Comparison of ENCODE assay signal across 11 cellular contexts in genomic region chr2:96019909-96020590, GRCh38. TPM values are rescaled to one million over a fixed set of nuclear protein-coding genes. Genes with fewer than 3 reads are reported as not detected.
A peak's percentile ranks its signal among the peaks of the same experiment; 100 is the strongest.
DNase-seq lines count a peak whose midpoint lies in the region; ATAC-seq, FAIRE-seq and TF ChIP-seq lines count a peak whose summit lies in the region.
"Not testable (repeated sequence)": the region's sequence is repeated elsewhere in the genome, so short reads cannot be mapped to it uniquely, and the experiment has no call there.
"Had no signal": no experiment of that assay in that cellular context is flagged by ENCODE, and none has a peak within 500 bp of the region (broad histone marks: within the 10 kb centered on the region; RNA-seq: fewer than 3 reads in every experiment).

No MANE protein-coding gene starts in this region.

- TF ChIP-seq POLR2A in H54 (IDR thresholded peaks at IDR 0.05; ENCODE audit: low read depth, low read length): not testable (repeated sequence)

- not testable (repeated sequence) for H3K36me3 Mint-ChIP-seq in activated naive CD4-positive, alpha-beta T cell treated with anti-CD3 and anti-CD28 coated beads, Interleukin-2, amount 50 U/mL, for 72 hours; stimulated activated naive CD8-positive, alpha-beta T cell treated with anti-CD3 and anti-CD28 coated beads, Interleukin-15, Interleukin-2, amounts not matched to agents 100 ng/mL and 50 ng/mL, for 24 hours (ENCODE audit: low read depth)

- DNase-seq in H54 (ENCODE audit: insufficient read length, low spot score); activated naive CD4-positive, alpha-beta T cell treated with anti-CD3 and anti-CD28 coated beads, Interleukin-2, amount 50 U/mL, for 72 hours (ENCODE audit: low spot score in 2 of 2); sciatic nerve (ENCODE audit: low spot score): not testable (repeated sequence)
- peak; percentile 20 for DNase-seq in RPMI7951 (ENCODE audit: low read depth)
- DNase-seq in astrocyte of the hippocampus (ENCODE audit: low read depth, low spot score): peak; percentile 5
- peak; percentile 25 for DNase-seq in fibroblast of gingiva (ENCODE audit: low read depth)

- not testable (repeated sequence) for H3K4me3 Mint-ChIP-seq in stimulated activated naive CD8-positive, alpha-beta T cell treated with anti-CD3 and anti-CD28 coated beads, Interleukin-15, Interleukin-2, amounts not matched to agents 100 ng/mL and 50 ng/mL, for 24 hours

- H3K27me3 Mint-ChIP-seq in stimulated activated naive CD8-positive, alpha-beta T cell treated with anti-CD3 and anti-CD28 coated beads, Interleukin-15, Interleukin-2, amounts not matched to agents 100 ng/mL and 50 ng/mL, for 24 hours: not testable (repeated sequence)

- FAIRE-seq in H54 (lab: Jason Lieb, UNC): peak; percentile 41

- not testable (repeated sequence) for H3K9me3 Mint-ChIP-seq in activated naive CD4-positive, alpha-beta T cell treated with anti-CD3 and anti-CD28 coated beads, Interleukin-2, amount 50 U/mL, for 72 hours; stimulated activated naive CD8-positive, alpha-beta T cell treated with anti-CD3 and anti-CD28 coated beads, Interleukin-15, Interleukin-2, amounts not matched to agents 100 ng/mL and 50 ng/mL, for 24 hours

- ATAC-seq in activated naive CD4-positive, alpha-beta T cell treated with anti-CD3 and anti-CD28 coated beads, Interleukin-2, amount 50 U/mL, for 72 hours: peak; percentile 37 to 49
- ATAC-seq in sciatic nerve: peak; percentile 43

- intact Hi-C loops in sciatic nerve (cut with DNase I): not testable (repeated sequence)

- H3K27ac Mint-ChIP-seq in activated naive CD4-positive, alpha-beta T cell treated with anti-CD3 and anti-CD28 coated beads, Interleukin-2, amount 50 U/mL, for 72 hours: peak overlapping the region in 1 of 2 donors; percentile 3
- peak overlapping the region; percentile 63 for H3K27ac Mint-ChIP-seq in stimulated activated naive CD8-positive, alpha-beta T cell treated with anti-CD3 and anti-CD28 coated beads, Interleukin-15, Interleukin-2, amounts not matched to agents 100 ng/mL and 50 ng/mL, for 24 hours

- not testable (repeated sequence) for H3K4me1 Mint-ChIP-seq in stimulated activated naive CD8-positive, alpha-beta T cell treated with anti-CD3 and anti-CD28 coated beads, Interleukin-15, Interleukin-2, amounts not matched to agents 100 ng/mL and 50 ng/mL, for 24 hours (ENCODE audit: low read depth)

RNA-seq across cellular contexts. Expression of gene GPAT2, which starts 14.7 kb away (rescaled TPM):
- not detected in 2 replicates for total RNA-seq in RPMI7951 (2014; rRNA removed; shearing (Covaris generic))
- total RNA-seq in activated naive CD4-positive, alpha-beta T cell treated with anti-CD3 and anti-CD28 coated beads, Interleukin-2, amount 50 U/mL, for 72 hours: 10 to 100 TPM in 1 of 2 donors, 1 to 10 TPM in 1; 4.7 to 19.8 TPM
- 11.1 TPM for total RNA-seq in sciatic nerve
- total RNA-seq: Daoy, G401, MCF 10A, OCI-LY7 had no signal

RNA-seq across cellular contexts. Expression of gene ANKRD36C, which starts 28.4 kb away (rescaled TPM):
- 11.9 and 14.3 TPM in 2 replicates for total RNA-seq in RPMI7951 (2014; rRNA removed; shearing (Covaris generic))
- total RNA-seq in activated naive CD4-positive, alpha-beta T cell treated with anti-CD3 and anti-CD28 coated beads, Interleukin-2, amount 50 U/mL, for 72 hours: 10 to 100 TPM; 45.6 to 71.9 TPM
- 81.0 TPM for total RNA-seq in sciatic nerve
